In genomic region chr16:68310441-68311315, GRCh38 we compare ENCODE assay signal across 8 cellular contexts. TPM values are rescaled to one million over a fixed set of nuclear protein-coding genes. Genes with fewer than 3 reads are reported as not detected.
DNase-seq lines count a peak whose midpoint lies in the region; ATAC-seq and TF ChIP-seq lines count a peak whose summit lies in the region.

Gene PRMT7 (plus strand): TSS chr16:68311019. CDS start chr16:68315980, 4,961 bp downstream.
Gene SLC7A6OS (minus strand): TSS chr16:68310946. CDS start chr16:68310926, 20 bp downstream.

- H3K4me1 Mint-ChIP-seq in T-helper 1 cell treated with Interleukin-12 subunit alpha and Interleukin-12 subunit beta and Interleukin-4 antibody, amounts not matched to agents 30 μg/mL and 1 μg/mL, for 36 hours (ENCODE audit: low read depth): peaks cover 34% of the 10 kb centered on the region

- H3K36me3 Mint-ChIP-seq in T-helper 1 cell treated with Interleukin-12 subunit alpha and Interleukin-12 subunit beta and Interleukin-4 antibody, amounts not matched to agents 30 μg/mL and 1 μg/mL, for 36 hours (ENCODE audit: low read depth): peaks cover 33% of the 10 kb centered on the region

- H3K4me3 ChIP-seq in left ventricle myocardium inferior: peak within 1 kb of the TSS; percentile 82
- H3K4me3 ChIP-seq in prostate gland: peak within 1 kb of the TSS; percentile 65 to 76
- peak within 1 kb of the TSS; percentile 84 for H3K4me3 ChIP-seq in urinary bladder (ENCODE audit: low read depth, low read length)

- intact Hi-C loops in left ventricle myocardium inferior (cut with micrococcal nuclease): no loop called here
- intact Hi-C loops in prostate gland (cut with DNase I): loop anchor here (5.0 kb wide), 1 partner anchor 48 kb away; the partner anchor contains the start of gene SLC7A6

- under 1% methylated on average over 62 of the region's 82 CpGs for WGBS in prostate gland
- under 1% methylated on average over 82 of the region's 82 CpGs for WGBS in urinary bladder

- no peaks in the 10 kb centered on the region for H3K27me3 Mint-ChIP-seq in T-helper 1 cell treated with Interleukin-12 subunit alpha and Interleukin-12 subunit beta and Interleukin-4 antibody, amounts not matched to agents 30 μg/mL and 1 μg/mL, for 36 hours (ENCODE audit: low read depth)

- TF ChIP-seq POLR2A in prostate gland (IDR thresholded peaks at IDR 0.05): peak; percentile 58

- peaks cover 52% of the 10 kb centered on the region for H3K4me1 ChIP-seq in left ventricle myocardium inferior
- H3K4me1 ChIP-seq in prostate gland (replicated peaks): peaks cover 8% of the 10 kb centered on the region
- peaks cover 2% of the 10 kb centered on the region for H3K4me1 ChIP-seq in urinary bladder (ENCODE audit: insufficient read depth)

- H3K27me3 ChIP-seq in left ventricle myocardium inferior (ENCODE audit: low read depth) (no peaks in the 10 kb centered on the region), prostate gland (replicated peaks; ENCODE audit: insufficient read depth) (no peaks in the 10 kb centered on the region)

- peak within 1 kb of the TSS; percentile 93 for H3K27ac ChIP-seq in left ventricle myocardium inferior (replicated peaks)
- H3K27ac ChIP-seq in prostate gland: peak within 1 kb of the TSS; percentile 70 to 72
- peak within 1 kb of the TSS; percentile 70 for H3K27ac ChIP-seq in urinary bladder (ENCODE audit: low read depth)

- DNase-seq in NCI-H1694 treated with DMSO at 0.1 percent for 48 hours (lab: John Stamatoyannopoulos, UW) (peak; percentile 80), amniotic stem cell (lab: John Stamatoyannopoulos, UW) (peak; percentile 90), left ventricle myocardium inferior (peak; percentile 91), prostate gland (ENCODE audit: low spot score) (peak; percentile 91)

- TF ChIP-seq CTCF in left ventricle myocardium inferior (IDR thresholded peaks at IDR 0.05; ENCODE audit: borderline replicate concordance) (peak; percentile 62), prostate gland (IDR thresholded peaks at IDR 0.05) (peak in 3 of 4 experiments; percentile 15 to 46 (median 38))

- H3K36me3 ChIP-seq in left ventricle myocardium inferior (peaks cover 54% of the 10 kb centered on the region), prostate gland (no peaks in the 10 kb centered on the region), urinary bladder (ENCODE audit: insufficient read depth) (no peaks in the 10 kb centered on the region)

- no peaks in the 10 kb centered on the region for H3K9me3 Mint-ChIP-seq in T-helper 1 cell treated with Interleukin-12 subunit alpha and Interleukin-12 subunit beta and Interleukin-4 antibody, amounts not matched to agents 30 μg/mL and 1 μg/mL, for 36 hours

- H3K9me3 ChIP-seq in left ventricle myocardium inferior (replicated peaks) (no peaks in the 10 kb centered on the region), prostate gland (no peaks in the 10 kb centered on the region)

- peak within 1 kb of the TSS; percentile 90 for H3K27ac Mint-ChIP-seq in T-helper 1 cell treated with Interleukin-12 subunit alpha and Interleukin-12 subunit beta and Interleukin-4 antibody, amounts not matched to agents 30 μg/mL and 1 μg/mL, for 36 hours

- ATAC-seq in GM18499 (IDR thresholded peaks at IDR 0.05; ENCODE audit: insufficient read depth, unreplicated experiment) (peak; percentile 78), HG02938 (IDR thresholded peaks at IDR 0.05; ENCODE audit: unreplicated experiment) (peak; percentile 95)

- H3K4me3 Mint-ChIP-seq in T-helper 1 cell treated with Interleukin-12 subunit alpha and Interleukin-12 subunit beta and Interleukin-4 antibody, amounts not matched to agents 30 μg/mL and 1 μg/mL, for 36 hours: peak within 1 kb of the TSS; percentile 94

RNA-seq across cellular contexts. Expression of gene PRMT7, which starts in this region (rescaled TPM):
- total RNA-seq in left ventricle myocardium inferior: 25.6 TPM
- 10 to 100 TPM; 45.2 to 77.9 TPM for total RNA-seq in prostate gland
- 53.2 TPM for total RNA-seq in urinary bladder
- 38.7 TPM for polyA plus RNA-seq in urinary bladder

RNA-seq across cellular contexts. Expression of gene SLC7A6OS, which starts in this region (rescaled TPM):
- total RNA-seq in left ventricle myocardium inferior: 13.6 TPM
- total RNA-seq in prostate gland: 10 to 100 TPM in 1 of 2 donors, 1 to 10 TPM in 1; 10.0 to 23.6 TPM
- 15.0 TPM for total RNA-seq in urinary bladder
- 9.8 TPM for polyA plus RNA-seq in urinary bladder

Comparison
In these comparisons a context has a peak if more than half of its experiments do, and no peak if none do; other contexts are left out.
1. Peak in every context shown above with its lines: DNase-seq, ATAC-seq, H3K4me3 ChIP-seq and H3K27ac ChIP-seq.